8 cellular contexts compared by ENCODE assay signal in the genomic region with DNA sequence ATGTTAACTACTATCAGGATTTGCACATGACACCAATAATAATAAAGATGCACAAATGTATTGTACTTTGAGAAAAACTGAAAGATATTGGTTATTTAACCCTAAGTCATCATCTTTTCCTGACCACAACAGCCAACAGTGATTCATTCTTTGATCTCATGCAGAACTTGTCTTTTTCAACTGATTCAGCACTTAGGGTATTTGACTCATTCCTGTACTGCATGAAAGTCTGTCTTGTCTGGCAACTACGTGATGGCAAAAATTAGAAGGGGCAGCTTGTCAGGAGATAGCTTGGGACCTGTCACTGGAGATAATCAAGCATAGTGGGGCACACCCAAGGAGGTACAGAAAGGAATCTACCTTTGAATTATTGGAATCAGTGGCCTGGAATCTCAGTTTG.
DNase-seq lines count a peak whose midpoint lies in the region; ATAC-seq, FAIRE-seq and TF ChIP-seq lines count a peak whose summit lies in the region.

No MANE protein-coding gene starts in this region.

- no peaks in the 10 kb centered on the region for H3K36me3 ChIP-seq in smooth muscle cell (ENCODE audit: low read depth)
- H3K36me3 ChIP-seq in stomach, result peaks cover 0 to 8% (median 0%) of the 10 kb centered on the region in 4 donors

- H3K9me3 ChIP-seq in smooth muscle cell (replicated peaks; ENCODE audit: low read depth), result no peaks in the 10 kb centered on the region
- H3K9me3 ChIP-seq in stomach, result no peaks in the 10 kb centered on the region

- H3K27ac Mint-ChIP-seq in activated naive CD4-positive, alpha-beta T cell treated with anti-CD3 and anti-CD28 coated beads, Interleukin-2, amount 50 U/mL, for 72 hours, result no peak overlapping the region
- H3K27ac Mint-ChIP-seq in activated T-helper 17 cell treated with anti-CD3 and anti-CD28 coated beads, Interleukin-2, amount 50 U/mL, for 72 hours, result peak overlapping the region; percentile 62

- peak overlapping the region; percentile 5 for H3K4me3 Mint-ChIP-seq in activated T-helper 17 cell treated with anti-CD3 and anti-CD28 coated beads, Interleukin-2, amount 50 U/mL, for 72 hours

- no peak overlapping the region for H2AFZ ChIP-seq in smooth muscle cell (ENCODE audit: low read depth)

- H3F3A ChIP-seq in smooth muscle cell (ENCODE audit: low read depth), result peaks cover 32% of the 10 kb centered on the region

- no peak for TF ChIP-seq EP300 in stomach (IDR thresholded peaks at IDR 0.05)

- H3K4me3 ChIP-seq in smooth muscle cell (no peak overlapping the region), stomach (no peak overlapping the region)

- intact Hi-C loops in stomach (cut with DNase I; ENCODE audit: low total_unique reads), result no loop called here

- peaks cover 12% of the 10 kb centered on the region for H3K4me1 ChIP-seq in smooth muscle cell (ENCODE audit: low read depth)
- H3K4me1 ChIP-seq in stomach, result peaks cover 0 to 16% (median 9%) of the 10 kb centered on the region in 4 donors

- peak overlapping the region; percentile 88 for H3K9ac ChIP-seq in smooth muscle cell (ENCODE audit: low read depth)

- peaks cover 15 to 18% of the 10 kb centered on the region in 2 donors for H3K36me3 Mint-ChIP-seq in activated naive CD4-positive, alpha-beta T cell treated with anti-CD3 and anti-CD28 coated beads, Interleukin-2, amount 50 U/mL, for 72 hours
- H3K36me3 Mint-ChIP-seq in activated T-helper 17 cell treated with anti-CD3 and anti-CD28 coated beads, Interleukin-2, amount 50 U/mL, for 72 hours (ENCODE audit: low read depth), result peaks cover 16% of the 10 kb centered on the region

- peak overlapping the region; percentile 69 for H3K4me2 ChIP-seq in smooth muscle cell

- H4K20me1 ChIP-seq in smooth muscle cell (ENCODE audit: low read depth), result no peaks in the 10 kb centered on the region

- FAIRE-seq in frontal cortex (lab: Jason Lieb, UNC), result no peak

- DNase-seq in activated naive CD4-positive, alpha-beta T cell treated with anti-CD3 and anti-CD28 coated beads, Interleukin-2, amount 50 U/mL, for 72 hours (ENCODE audit: low spot score in 2 of 2), result peak in 1 of 2 donors; percentile 35
- no peak for DNase-seq in activated naive CD4-positive, alpha-beta T cell treated with anti-CD3 and anti-CD28 coated beads, Interleukin-2, amount 50 U/mL, for 16 hours
- no peak for DNase-seq in smooth muscle cell (lab: John Stamatoyannopoulos, UW; ENCODE audit: unreplicated experiment)
- no peak for DNase-seq in stomach
- DNase-seq in cerebellar nuclear complex (lab: John Stamatoyannopoulos, UW), result no peak
- DNase-seq in frontal cortex (ENCODE audit: low spot score in 2 of 2), result no peak

- H3K9me3 Mint-ChIP-seq in activated naive CD4-positive, alpha-beta T cell treated with anti-CD3 and anti-CD28 coated beads, Interleukin-2, amount 50 U/mL, for 72 hours, result no peaks in the 10 kb centered on the region
- H3K9me3 Mint-ChIP-seq in activated T-helper 17 cell treated with anti-CD3 and anti-CD28 coated beads, Interleukin-2, amount 50 U/mL, for 72 hours, result no peaks in the 10 kb centered on the region

- TF ChIP-seq POLR2A in stomach (IDR thresholded peaks at IDR 0.05), result no peak

- H3K79me2 ChIP-seq in smooth muscle cell (ENCODE audit: low read depth), result no peaks in the 10 kb centered on the region

- 0% methylated on average over 1 of the region's 1 CpG for WGBS in smooth muscle cell (ENCODE audit: low lambda C conversion rate)
- 54 to 84% (median 70%) methylated on average over 1 of the region's 1 CpG for WGBS in stomach, 5 donors

- peak; percentile 97 to 99 for ATAC-seq in activated naive CD4-positive, alpha-beta T cell treated with anti-CD3 and anti-CD28 coated beads, Interleukin-2, amount 50 U/mL, for 72 hours
- peak; percentile 96 for ATAC-seq in HG03108 (IDR thresholded peaks at IDR 0.05; ENCODE audit: unreplicated experiment)
- peak; percentile 97 for ATAC-seq in activated T-helper 17 cell treated with anti-CD3 and anti-CD28 coated beads, Interleukin-2, amount 50 U/mL, for 72 hours (replicated peaks)

- H3K27me3 Mint-ChIP-seq in activated T-helper 17 cell treated with anti-CD3 and anti-CD28 coated beads, Interleukin-2, amount 50 U/mL, for 72 hours, result no peaks in the 10 kb centered on the region

- H3K27me3 ChIP-seq in smooth muscle cell (ENCODE audit: low read depth), result no peaks in the 10 kb centered on the region
- H3K27me3 ChIP-seq in stomach, result no peaks in the 10 kb centered on the region

- peaks cover 5% of the 10 kb centered on the region for H3K4me1 Mint-ChIP-seq in activated T-helper 17 cell treated with anti-CD3 and anti-CD28 coated beads, Interleukin-2, amount 50 U/mL, for 72 hours

- TF ChIP-seq CTCF in smooth muscle cell (IDR thresholded peaks at IDR 0.05; ENCODE audit: borderline replicate concordance, insufficient read depth, poor library complexity, severe bottlenecking) (no peak), stomach (IDR thresholded peaks at IDR 0.05) (no peak)

- peak overlapping the region; percentile 99 for H3K27ac ChIP-seq in smooth muscle cell (ENCODE audit: low read depth)
- no peak overlapping the region for H3K27ac ChIP-seq in stomach
